1 cellular context compared by ENCODE assay signal in the genomic region with DNA sequence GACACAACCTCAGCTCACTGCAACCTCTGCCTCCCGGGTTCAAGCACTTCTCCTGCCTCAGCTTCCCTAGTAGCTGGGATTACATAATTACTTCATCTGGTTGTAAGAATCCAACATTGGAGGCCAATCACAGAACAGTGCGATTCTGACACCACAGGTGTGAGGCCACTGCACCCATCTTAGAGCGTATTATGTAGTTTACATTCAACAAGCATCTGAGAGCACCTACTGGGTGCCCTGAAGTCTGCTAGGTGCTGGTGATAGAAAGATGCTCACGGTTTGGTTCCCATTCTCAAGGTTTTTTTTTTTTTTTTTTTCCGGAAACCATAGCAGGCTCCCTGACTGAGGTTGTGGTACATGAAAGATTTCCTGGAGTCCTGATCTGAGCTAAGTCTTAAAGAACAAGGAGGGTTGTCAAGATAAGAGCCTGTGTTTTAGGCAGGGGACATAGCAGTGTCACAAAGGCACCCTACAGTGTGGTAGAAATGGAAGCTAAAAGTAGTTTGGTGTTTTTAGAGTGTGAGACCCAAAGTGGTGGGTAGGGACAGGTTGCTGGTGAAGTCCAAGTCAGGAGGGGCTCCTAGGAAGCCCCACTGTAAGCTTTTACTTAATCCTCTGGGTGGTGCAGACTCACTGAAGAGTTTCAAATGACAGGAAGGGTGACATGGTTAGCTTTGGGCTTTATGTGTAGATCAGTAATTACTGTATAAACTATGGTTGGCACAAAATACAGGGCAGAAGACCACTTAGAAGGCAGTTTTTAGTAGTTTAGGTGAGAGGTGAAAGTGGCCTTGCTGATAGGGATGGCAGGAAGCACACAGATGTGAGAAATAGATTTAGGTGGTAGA.
TF ChIP-seq lines count a peak whose summit lies in the region.

No MANE protein-coding gene starts in this region.

TF ChIP-seq in HepG2, 621 proteins besides CTCF, POLR2A, EP300 and RAD21:
- no peak for TF ChIP-seq ARNTL (CRISPR knock-in tag; IDR thresholded peaks at IDR 0.05)
- TF ChIP-seq ZNF256 (CRISPR knock-in tag; conservative IDR thresholded peaks at IDR 0.05): no peak
